In the genomic region with DNA sequence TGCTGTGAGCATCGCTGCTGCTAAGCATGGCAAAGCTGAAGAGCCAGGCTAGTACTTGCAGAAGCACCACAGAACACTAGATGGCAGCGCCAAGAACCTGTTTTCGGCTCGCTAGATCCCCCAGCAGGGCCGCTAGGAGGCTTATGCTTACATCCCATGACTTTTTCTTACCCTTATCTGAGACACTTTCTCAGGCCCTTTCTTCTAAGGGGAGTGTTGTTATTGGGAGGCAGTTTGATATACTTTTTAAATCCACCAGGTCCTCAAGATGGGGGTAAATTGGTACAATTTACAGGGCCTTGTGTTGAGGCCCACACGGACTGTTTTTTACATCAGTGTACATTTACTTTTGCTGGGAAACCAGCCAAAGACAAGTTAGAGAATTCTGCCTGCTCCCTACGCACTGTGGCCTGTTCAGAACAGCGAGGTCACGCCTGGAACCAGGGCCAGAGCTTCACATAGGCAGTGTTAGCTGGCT, we compare ENCODE assay signal across 8 cellular contexts. TPM values are rescaled to one million over a fixed set of nuclear protein-coding genes. Genes with fewer than 3 reads are reported as not detected.
DNase-seq lines count a peak whose midpoint lies in the region; ATAC-seq, FAIRE-seq and TF ChIP-seq lines count a peak whose summit lies in the region.

No MANE protein-coding gene starts in this region.

- intact Hi-C loops in body of pancreas (cut with DNase I), result no loop called here

- in situ Hi-C loops in KBM-7 (cut with MboI; ENCODE audit: low pct_unique_long_range_greater_than_20kb, low sequenced_read_pairs), result no loop called here

- no peak for TF ChIP-seq POLR2A in body of pancreas (IDR thresholded peaks at IDR 0.05)
- no peak for TF ChIP-seq POLR2A in H54 (IDR thresholded peaks at IDR 0.05; ENCODE audit: low read depth, low read length)

- no peaks in the 10 kb centered on the region for H3K27me3 ChIP-seq in body of pancreas

- peak; percentile 79 for DNase-seq in GM10266 (ENCODE audit: extremely low spot score)
- DNase-seq in KBM-7, result peak; percentile 87
- peak; percentile 20 to 35 (median 20) for DNase-seq in T-helper 17 cell
- peak; percentile 78 to 86 (median 80) for DNase-seq in body of pancreas
- peak; percentile 46 for DNase-seq in inferior parietal cortex (ENCODE audit: extremely low spot score)
- peak; percentile 69 for DNase-seq in stimulated activated CD4-positive, alpha-beta T cell treated with anti-CD3 and anti-CD28 coated beads, Interleukin-15, amount 100 ng/mL, for 24 hours
- DNase-seq in H54 (ENCODE audit: insufficient read length, low spot score), result no peak

- H3K4me1 ChIP-seq in body of pancreas, result peaks cover 37% of the 10 kb centered on the region

- H3K9me3 ChIP-seq in T-helper 17 cell (ENCODE audit: control insufficient read depth, low read length, poor library complexity, severe bottlenecking) (no peaks in the 10 kb centered on the region), body of pancreas (no peaks in the 10 kb centered on the region)

- H3K4me1 Mint-ChIP-seq in T-helper 17 cell, result peaks cover 6% of the 10 kb centered on the region

- H3K27ac ChIP-seq in body of pancreas, result peak overlapping the region; percentile 24 to 68 (median 60)

- H3K27me3 Mint-ChIP-seq in T-helper 17 cell, result peaks cover 21% of the 10 kb centered on the region

- TF ChIP-seq CTCF in GM10266 (IDR thresholded peaks at IDR 0.05; ENCODE audit: control insufficient read depth, insufficient read depth, low read depth, missing control alignments), result peak; percentile 82
- TF ChIP-seq CTCF in body of pancreas (IDR thresholded peaks at IDR 0.05), result peak; percentile 45 to 96 (median 71)

- no peak for FAIRE-seq in H54 (lab: Jason Lieb, UNC)

- WGBS in body of pancreas, 2 donors, result 7 to 10% methylated on average over 9 of the region's 9 CpGs

- no peaks in the 10 kb centered on the region for H3K36me3 Mint-ChIP-seq in T-helper 17 cell (ENCODE audit: low read depth)

- no peak overlapping the region for H3K27ac Mint-ChIP-seq in T-helper 17 cell

- H3K4me3 ChIP-seq in body of pancreas, result no peak overlapping the region

- no peaks in the 10 kb centered on the region for H3K36me3 ChIP-seq in body of pancreas (replicated peaks in 1 of 2; ENCODE audit: insufficient read depth in 1 of 2, low read depth in 2 of 2)

- no peak overlapping the region for H3K4me3 Mint-ChIP-seq in T-helper 17 cell

- ATAC-seq in GM21723 (IDR thresholded peaks at IDR 0.05; ENCODE audit: unreplicated experiment), result peak; percentile 91
- peak; percentile 96 for ATAC-seq in T-helper 17 cell
- peak; percentile 86 for ATAC-seq in body of pancreas

RNA-seq across cellular contexts. Expression of a gene that starts 4.0 kb away (rescaled TPM):
- total RNA-seq in T-helper 17 cell, result not detected
- 1 to 10 TPM; 2.1 to 2.6 TPM for total RNA-seq in body of pancreas

RNA-seq across cellular contexts. Expression of a gene that starts 19.7 kb away (rescaled TPM):
- total RNA-seq in T-helper 17 cell (not detected), body of pancreas (not detected)

RNA-seq across cellular contexts. Expression of a gene that starts 24.4 kb away (rescaled TPM):
- total RNA-seq in T-helper 17 cell (1 to 10 TPM; 3.8 to 6.5 TPM), body of pancreas (1 to 10 TPM; 2.9 to 4.6 TPM)

RNA-seq across cellular contexts. Expression of a gene that starts 52.1 kb away (rescaled TPM):
- not detected for total RNA-seq in T-helper 17 cell
- total RNA-seq in body of pancreas, result 1 to 10 TPM in 1 of 2 donors, under 1 TPM in 1; 0.78 to 5.9 TPM
